ENCODE assay signal across 1 cellular context in the genomic region with DNA sequence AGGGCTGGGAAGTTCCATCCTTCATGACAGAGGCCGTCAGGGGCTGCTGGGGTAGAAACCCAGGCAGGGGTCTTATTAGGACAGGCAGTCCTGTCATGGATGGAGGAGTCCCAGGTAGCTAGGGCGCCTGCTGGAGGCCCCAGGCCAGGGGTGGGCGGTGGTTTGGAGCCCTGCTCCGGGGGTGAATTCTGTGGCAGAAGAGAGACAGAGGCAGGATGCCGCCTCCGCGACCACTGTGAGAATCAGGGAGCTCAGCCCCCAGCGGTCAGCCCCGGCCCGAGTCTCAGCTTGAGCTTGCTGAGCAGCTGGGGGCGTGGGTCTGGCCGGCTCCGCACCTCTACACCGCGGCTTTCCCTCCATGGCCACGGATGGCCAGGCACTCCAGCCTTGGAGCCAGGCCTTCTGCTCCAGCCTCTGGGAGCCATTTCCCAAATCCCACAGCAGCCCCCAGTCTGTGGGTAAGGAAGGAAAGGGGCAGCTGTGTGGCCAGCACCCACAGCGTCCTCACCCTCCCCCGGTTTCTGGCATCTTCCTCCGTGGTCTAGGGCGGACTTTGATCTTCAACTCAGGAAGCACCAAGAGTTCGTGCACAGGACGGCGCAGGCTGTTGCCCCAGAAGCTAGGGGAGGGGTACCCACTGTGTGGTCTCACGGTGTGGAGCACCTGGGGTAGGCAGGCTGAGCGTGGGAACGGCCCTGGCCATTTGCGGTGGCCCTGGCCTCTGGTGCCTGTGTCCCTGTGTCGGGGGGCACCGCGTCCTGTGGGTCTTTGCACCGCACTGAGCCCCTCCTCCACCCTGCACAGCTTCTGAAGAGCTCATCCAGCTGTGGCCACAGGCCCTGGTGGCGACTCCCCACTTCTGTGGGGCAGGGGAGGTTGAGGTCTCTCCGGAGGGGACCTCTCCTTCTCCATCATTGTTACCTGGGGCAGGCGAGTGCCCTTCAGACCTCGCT.
TF ChIP-seq lines count a peak whose summit lies in the region.

No MANE protein-coding gene starts in this region.

TF ChIP-seq in HepG2, 621 proteins besides CTCF, POLR2A, EP300 and RAD21 (continued from another document and continues in another):
- TF ChIP-seq ZBED4 (CRISPR knock-in tag; IDR thresholded peaks at IDR 0.05; ENCODE audit: borderline replicate concordance) (peak; percentile 34; the same call in 1 of the 2 replicates), ZNF430 (CRISPR knock-in tag; IDR thresholded peaks at IDR 0.05) (no peak), FOXP1 (IDR thresholded peaks at IDR 0.05) (no peak), FOXP1 (CRISPR knock-in tag; IDR thresholded peaks at IDR 0.05) (no peak), HMGXB3 (CRISPR knock-in tag; IDR thresholded peaks at IDR 0.05; ENCODE audit: borderline replicate concordance) (0 out of 2 replicates have a peak, but pooled peaks have one; percentile 63), ZNF777 (CRISPR knock-in tag; IDR thresholded peaks at IDR 0.05) (no peak), SNAPC2 (CRISPR knock-in tag; IDR thresholded peaks at IDR 0.05) (no peak), MTA3 (CRISPR knock-in tag; IDR thresholded peaks at IDR 0.05) (no peak), GRHL1 (CRISPR knock-in tag; conservative IDR thresholded peaks at IDR 0.05) (no peak), ZNF326 (CRISPR knock-in tag; IDR thresholded peaks at IDR 0.05; ENCODE audit: borderline replicate concordance) (no peak), ZBTB10 (CRISPR knock-in tag; IDR thresholded peaks at IDR 0.05; ENCODE audit: borderline replicate concordance) (no peak), RCOR2 (CRISPR knock-in tag; IDR thresholded peaks at IDR 0.05) (no peak), GABPB1 (CRISPR knock-in tag; IDR thresholded peaks at IDR 0.05) (peak; percentile 53), DNMT1 (CRISPR knock-in tag; IDR thresholded peaks at IDR 0.05) (peak; percentile 73), KDM4B (CRISPR knock-in tag; IDR thresholded peaks at IDR 0.05) (no peak), ZNF484 (CRISPR knock-in tag; IDR thresholded peaks at IDR 0.05; ENCODE audit: borderline replicate concordance, low read depth) (no peak), NFE2 (CRISPR knock-in tag; IDR thresholded peaks at IDR 0.05) (no peak), MZF1 (CRISPR knock-in tag; IDR thresholded peaks at IDR 0.05; ENCODE audit: borderline replicate concordance) (peak; percentile 96; the same call in 1 of the 2 replicates)
- TF ChIP-seq, protein P1, sequence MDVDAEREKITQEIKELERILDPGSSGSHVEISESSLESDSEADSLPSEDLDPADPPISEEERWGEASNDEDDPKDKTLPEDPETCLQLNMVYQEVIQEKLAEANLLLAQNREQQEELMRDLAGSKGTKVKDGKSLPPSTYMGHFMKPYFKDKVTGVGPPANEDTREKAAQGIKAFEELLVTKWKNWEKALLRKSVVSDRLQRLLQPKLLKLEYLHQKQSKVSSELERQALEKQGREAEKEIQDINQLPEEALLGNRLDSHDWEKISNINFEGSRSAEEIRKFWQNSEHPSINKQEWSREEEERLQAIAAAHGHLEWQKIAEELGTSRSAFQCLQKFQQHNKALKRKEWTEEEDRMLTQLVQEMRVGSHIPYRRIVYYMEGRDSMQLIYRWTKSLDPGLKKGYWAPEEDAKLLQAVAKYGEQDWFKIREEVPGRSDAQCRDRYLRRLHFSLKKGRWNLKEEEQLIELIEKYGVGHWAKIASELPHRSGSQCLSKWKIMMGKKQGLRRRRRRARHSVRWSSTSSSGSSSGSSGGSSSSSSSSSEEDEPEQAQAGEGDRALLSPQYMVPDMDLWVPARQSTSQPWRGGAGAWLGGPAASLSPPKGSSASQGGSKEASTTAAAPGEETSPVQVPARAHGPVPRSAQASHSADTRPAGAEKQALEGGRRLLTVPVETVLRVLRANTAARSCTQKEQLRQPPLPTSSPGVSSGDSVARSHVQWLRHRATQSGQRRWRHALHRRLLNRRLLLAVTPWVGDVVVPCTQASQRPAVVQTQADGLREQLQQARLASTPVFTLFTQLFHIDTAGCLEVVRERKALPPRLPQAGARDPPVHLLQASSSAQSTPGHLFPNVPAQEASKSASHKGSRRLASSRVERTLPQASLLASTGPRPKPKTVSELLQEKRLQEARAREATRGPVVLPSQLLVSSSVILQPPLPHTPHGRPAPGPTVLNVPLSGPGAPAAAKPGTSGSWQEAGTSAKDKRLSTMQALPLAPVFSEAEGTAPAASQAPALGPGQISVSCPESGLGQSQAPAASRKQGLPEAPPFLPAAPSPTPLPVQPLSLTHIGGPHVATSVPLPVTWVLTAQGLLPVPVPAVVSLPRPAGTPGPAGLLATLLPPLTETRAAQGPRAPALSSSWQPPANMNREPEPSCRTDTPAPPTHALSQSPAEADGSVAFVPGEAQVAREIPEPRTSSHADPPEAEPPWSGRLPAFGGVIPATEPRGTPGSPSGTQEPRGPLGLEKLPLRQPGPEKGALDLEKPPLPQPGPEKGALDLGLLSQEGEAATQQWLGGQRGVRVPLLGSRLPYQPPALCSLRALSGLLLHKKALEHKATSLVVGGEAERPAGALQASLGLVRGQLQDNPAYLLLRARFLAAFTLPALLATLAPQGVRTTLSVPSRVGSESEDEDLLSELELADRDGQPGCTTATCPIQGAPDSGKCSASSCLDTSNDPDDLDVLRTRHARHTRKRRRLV (CRISPR knock-in tag; IDR thresholded peaks at IDR 0.05), result 0 out of 2 replicates have a peak, but pooled peaks have one; percentile 26
- TF ChIP-seq, protein P2, sequence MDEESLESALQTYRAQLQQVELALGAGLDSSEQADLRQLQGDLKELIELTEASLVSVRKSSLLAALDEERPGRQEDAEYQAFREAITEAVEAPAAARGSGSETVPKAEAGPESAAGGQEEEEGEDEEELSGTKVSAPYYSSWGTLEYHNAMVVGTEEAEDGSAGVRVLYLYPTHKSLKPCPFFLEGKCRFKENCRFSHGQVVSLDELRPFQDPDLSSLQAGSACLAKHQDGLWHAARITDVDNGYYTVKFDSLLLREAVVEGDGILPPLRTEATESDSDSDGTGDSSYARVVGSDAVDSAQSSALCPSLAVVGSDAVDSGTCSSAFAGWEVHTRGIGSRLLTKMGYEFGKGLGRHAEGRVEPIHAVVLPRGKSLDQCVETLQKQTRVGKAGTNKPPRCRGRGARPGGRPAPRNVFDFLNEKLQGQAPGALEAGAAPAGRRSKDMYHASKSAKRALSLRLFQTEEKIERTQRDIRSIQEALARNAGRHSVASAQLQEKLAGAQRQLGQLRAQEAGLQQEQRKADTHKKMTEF (CRISPR knock-in tag; IDR thresholded peaks at IDR 0.05), result peak; percentile 59
- TF ChIP-seq, protein P3, sequence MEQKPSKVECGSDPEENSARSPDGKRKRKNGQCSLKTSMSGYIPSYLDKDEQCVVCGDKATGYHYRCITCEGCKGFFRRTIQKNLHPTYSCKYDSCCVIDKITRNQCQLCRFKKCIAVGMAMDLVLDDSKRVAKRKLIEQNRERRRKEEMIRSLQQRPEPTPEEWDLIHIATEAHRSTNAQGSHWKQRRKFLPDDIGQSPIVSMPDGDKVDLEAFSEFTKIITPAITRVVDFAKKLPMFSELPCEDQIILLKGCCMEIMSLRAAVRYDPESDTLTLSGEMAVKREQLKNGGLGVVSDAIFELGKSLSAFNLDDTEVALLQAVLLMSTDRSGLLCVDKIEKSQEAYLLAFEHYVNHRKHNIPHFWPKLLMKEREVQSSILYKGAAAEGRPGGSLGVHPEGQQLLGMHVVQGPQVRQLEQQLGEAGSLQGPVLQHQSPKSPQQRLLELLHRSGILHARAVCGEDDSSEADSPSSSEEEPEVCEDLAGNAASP (CRISPR knock-in tag; IDR thresholded peaks at IDR 0.05; ENCODE audit: borderline replicate concordance), result peak; percentile 34; the same call in 1 of the 2 replicates
- TF ChIP-seq, protein P4, sequence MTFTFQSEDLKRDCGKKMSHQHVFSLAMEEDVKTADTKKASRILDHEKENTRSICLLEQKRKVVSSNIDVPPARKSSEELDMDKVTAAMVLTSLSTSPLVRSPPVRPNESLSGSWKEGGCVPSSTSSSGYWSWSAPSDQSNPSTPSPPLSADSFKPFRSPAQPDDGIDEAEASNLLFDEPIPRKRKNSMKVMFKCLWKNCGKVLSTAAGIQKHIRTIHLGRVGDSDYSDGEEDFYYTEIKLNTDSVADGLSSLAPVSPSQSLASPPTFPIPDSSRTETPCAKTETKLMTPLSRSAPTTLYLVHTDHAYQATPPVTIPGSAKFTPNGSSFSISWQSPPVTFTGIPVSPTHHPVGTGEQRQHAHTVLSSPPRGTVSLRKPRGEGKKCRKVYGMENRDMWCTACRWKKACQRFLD (CRISPR knock-in tag; IDR thresholded peaks at IDR 0.05; ENCODE audit: borderline replicate concordance), result no peak
- TF ChIP-seq, protein P5, sequence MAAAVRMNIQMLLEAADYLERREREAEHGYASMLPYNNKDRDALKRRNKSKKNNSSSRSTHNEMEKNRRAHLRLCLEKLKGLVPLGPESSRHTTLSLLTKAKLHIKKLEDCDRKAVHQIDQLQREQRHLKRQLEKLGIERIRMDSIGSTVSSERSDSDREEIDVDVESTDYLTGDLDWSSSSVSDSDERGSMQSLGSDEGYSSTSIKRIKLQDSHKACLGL (CRISPR knock-in tag; IDR thresholded peaks at IDR 0.05), result peak; percentile 26; the same call in 1 of the 2 replicates
